21 cellular contexts compared by ENCODE assay signal in genomic region chr17:30158896-30159625, GRCh38.
"Had no signal": no experiment of that assay in that cellular context is flagged by ENCODE, and none has a peak within 500 bp of the region (broad histone marks: within the 10 kb centered on the region; RNA-seq: fewer than 3 reads in every experiment).

No MANE protein-coding gene starts in this region.

- H3K4me1 ChIP-seq: heart right ventricle, uterus had no signal

- H3K4me3 ChIP-seq: esophagus muscularis mucosa, gastrocnemius medialis, heart right ventricle, mucosa of descending colon, spleen, tibial artery, upper lobe of left lung, uterus had no signal

- H3K36me3 ChIP-seq: uterus had no signal

- H3K27ac ChIP-seq: epithelial cell of prostate, esophagus muscularis mucosa, gastrocnemius medialis, heart right ventricle, spleen, tibial artery, upper lobe of left lung, uterus had no signal

- H3K9me3 ChIP-seq: esophagus muscularis mucosa, gastrocnemius medialis, mucosa of descending colon, upper lobe of left lung, uterus had no signal

- DNase-seq: effector memory CD4-positive, alpha-beta T cell; gastrocnemius medialis; heart right ventricle; hypothalamus; islet precursor cell; mammary epithelial cell; mucosa of descending colon; naive thymus-derived CD8-positive, alpha-beta T cell; posterior cingulate gyrus; spleen; stimulated activated CD4-positive, alpha-beta T cell treated with anti-CD3 and anti-CD28 coated beads, Interleukin-15, amount 100 ng/mL, for 24 hours; stimulated activated CD4-positive, alpha-beta T cell treated with anti-CD3 and anti-CD28 coated beads, Interleukin-1b, Interleukin-23, amount 100 ng/mL, for 48 hours; stimulated activated CD4-positive, alpha-beta T cell treated with anti-CD3 and anti-CD28 coated beads, Interleukin-4, amount 100 ng/mL, for 24 hours; tibial artery; upper lobe of left lung; uterus had no signal

- ATAC-seq: gastrocnemius medialis; heart right ventricle; left lobe of liver; mucosa of descending colon; naive thymus-derived CD8-positive, alpha-beta T cell; sciatic nerve; stimulated activated memory B cell treated with anti-CD40 and anti-IgM and Interleukin-4, amounts not matched to agents 10 μg/mL and 1 μg/mL and 100 μg/mL, for 72 hours had no signal

- H3K27me3 ChIP-seq: esophagus muscularis mucosa, gastrocnemius medialis, heart right ventricle, spleen, tibial artery, upper lobe of left lung, uterus had no signal
